Comparison of ENCODE assay signal across 25 cellular contexts in the genomic region with DNA sequence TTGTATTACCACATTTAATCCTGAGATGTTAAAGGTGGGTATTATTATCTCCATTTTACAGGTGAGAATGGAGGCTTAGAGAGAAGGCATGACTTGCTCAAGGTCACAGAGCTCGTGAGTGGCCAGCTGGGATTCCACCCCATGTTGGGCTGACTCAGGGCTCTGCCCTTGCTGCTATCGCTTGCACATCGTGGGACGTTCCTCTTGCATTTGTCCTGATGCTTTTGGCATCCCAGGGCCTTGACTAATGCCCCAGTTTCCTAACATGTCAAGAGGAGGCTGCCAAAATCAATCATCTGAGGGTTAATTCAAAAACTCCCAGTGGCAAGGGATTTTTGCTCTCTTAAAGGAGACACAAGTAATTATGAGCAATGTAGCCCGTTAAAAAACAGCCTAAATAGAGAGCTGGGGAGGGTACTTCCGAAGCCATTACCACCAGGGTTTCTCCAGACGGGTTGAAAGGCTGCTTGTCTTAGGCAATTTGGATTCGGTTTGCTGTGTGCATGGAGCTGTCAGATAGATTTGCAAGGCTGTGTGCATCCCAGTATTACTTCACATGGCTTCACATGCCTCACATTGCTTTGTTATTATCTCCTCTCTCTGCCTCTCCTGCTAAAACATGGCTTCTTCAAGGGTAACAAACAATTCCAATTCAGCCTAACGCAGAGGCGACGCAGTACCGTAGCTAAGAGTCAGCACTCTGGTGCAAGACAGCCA.
"Had no signal": no experiment of that assay in that cellular context is flagged by ENCODE, and none has a peak within 500 bp of the region (broad histone marks: within the 10 kb centered on the region; RNA-seq: fewer than 3 reads in every experiment).

No MANE protein-coding gene starts in this region.

- H3K27ac ChIP-seq: ascending aorta, brain microvascular endothelial cell, gastroesophageal sphincter, hepatocyte, parathyroid adenoma, upper lobe of left lung, vagina, VCaP had no signal

- H3K79me2 ChIP-seq: hepatocyte, parathyroid adenoma had no signal

- H3K4me3 ChIP-seq: ascending aorta, gastroesophageal sphincter, hepatocyte, upper lobe of left lung, vagina had no signal

- H2AFZ ChIP-seq: hepatocyte, parathyroid adenoma had no signal

- H3K4me1 ChIP-seq: ascending aorta, gastroesophageal sphincter, parathyroid adenoma, upper lobe of left lung, vagina had no signal

- ATAC-seq: activated naive CD4-positive, alpha-beta T cell treated with anti-CD3 and anti-CD28 coated beads, Interleukin-2, amount 50 U/mL, for 72 hours; activated T-cell treated with anti-CD3 and anti-CD28 coated beads, Interleukin-2, amount 50 U/mL, for 72 hours; gastroesophageal sphincter; right cardiac atrium; stimulated activated naive CD8-positive, alpha-beta T cell treated with anti-CD3 and anti-CD28 coated beads, Interleukin-15, Interleukin-2, amounts not matched to agents 100 U/mL and 50 U/mL, for 24 hours had no signal

- DNase-seq: activated CD4-positive, alpha-beta T cell treated with anti-CD3 and anti-CD28 coated beads for 4 hours; activated CD4-positive, alpha-beta T cell treated with anti-CD3 and anti-CD28 coated beads, Interleukin-2, amount 50 U/mL, for 4 hours; activated naive CD4-positive, alpha-beta T cell; activated T-cell treated with anti-CD3 and anti-CD28 coated beads for 4 hours; activated T-cell treated with anti-CD3 and anti-CD28 coated beads, Interleukin-2, amount 50 U/mL, for 72 hours; brain microvascular endothelial cell; central memory CD4-positive, alpha-beta T cell; effector memory CD4-positive, alpha-beta T cell; erythroblast; islet precursor cell; naive B cell; nephron progenitor cell; right cardiac atrium; stimulated activated CD4-positive, alpha-beta T cell treated with anti-CD3 and anti-CD28 coated beads, Interleukin-4, amount 100 ng/mL, for 1 hour; stimulated activated naive CD8-positive, alpha-beta T cell treated with anti-CD3 and anti-CD28 coated beads, Interleukin-15, Interleukin-2, amounts not matched to agents 100 U/mL and 50 U/mL, for 24 hours; substantia nigra; T-helper 1 cell; upper lobe of left lung had no signal

- H3K36me3 ChIP-seq: ascending aorta, brain microvascular endothelial cell, gastroesophageal sphincter, upper lobe of left lung, vagina had no signal

- H3K9ac ChIP-seq: parathyroid adenoma had no signal

- H3K4me2 ChIP-seq: hepatocyte had no signal

- H3K9me3 ChIP-seq: ascending aorta, gastroesophageal sphincter, upper lobe of left lung, vagina had no signal

- H3K27me3 ChIP-seq: ascending aorta, brain microvascular endothelial cell, hepatocyte, upper lobe of left lung, vagina had no signal
